ENCODE assay signal across 8 cellular contexts in the genomic region with DNA sequence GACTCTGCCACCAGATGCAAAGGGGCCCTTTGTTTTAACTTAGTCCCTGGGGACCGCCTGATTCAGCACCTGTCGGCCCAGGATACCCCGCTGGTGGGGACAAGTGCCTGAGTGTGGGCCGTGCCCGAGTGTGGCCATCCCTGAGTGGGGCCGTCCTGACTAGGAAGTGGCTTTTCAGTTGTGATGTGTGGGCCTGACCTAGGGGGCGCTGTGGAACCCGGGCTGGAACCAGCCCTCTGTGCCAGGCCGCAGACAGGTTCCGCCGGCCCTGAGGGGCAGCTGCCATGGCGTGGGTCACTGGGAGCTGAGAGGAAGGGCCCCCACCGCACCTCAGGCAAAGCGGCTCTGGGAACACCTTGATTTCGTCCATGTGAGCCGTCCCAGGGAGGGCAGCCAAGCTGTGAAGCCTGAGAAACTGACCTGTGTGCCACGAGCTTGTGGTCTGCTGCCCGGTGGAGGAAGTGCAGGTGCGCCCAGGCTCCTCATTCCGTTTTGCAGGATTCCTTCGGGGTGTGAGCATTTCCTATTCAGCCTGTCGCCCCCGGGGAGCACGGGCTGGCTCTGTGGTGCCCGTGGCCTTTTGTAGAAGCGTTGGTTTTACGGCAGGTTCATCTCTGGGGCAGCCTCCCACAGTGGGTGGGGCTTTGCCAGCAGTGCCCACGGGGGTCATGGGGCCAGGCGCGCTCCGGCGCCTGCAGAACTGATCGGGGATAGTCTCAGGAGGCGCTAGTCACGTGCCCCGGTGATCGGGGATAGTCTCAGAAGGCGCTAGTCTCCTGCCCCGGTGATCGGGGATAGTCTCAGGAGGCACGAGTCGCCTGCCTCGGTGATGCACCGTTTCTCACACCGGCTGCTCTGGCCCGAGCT. TPM values are rescaled to one million over a fixed set of nuclear protein-coding genes. Genes with fewer than 3 reads are reported as not detected.
A peak's percentile ranks its signal among the peaks of the same experiment; 100 is the strongest.
DNase-seq lines count a peak whose midpoint lies in the region; ATAC-seq and TF ChIP-seq lines count a peak whose summit lies in the region.

No MANE protein-coding gene starts in this region.

- POLR2A ChIA-PET in GM10248 (lab: Yijun Ruan, JAX): interaction anchor here (0.5 to 1.0 kb wide), 2 partner anchors 11 to 296 kb away, joined by 3 to 4 read pairs; no protein-coding TSS in a partner anchor
- POLR2A ChIA-PET in activated B cell treated with CpG ODN at 0.5 μM for 24 hours (lab: Charles Lee): interaction anchor here (0.6 to 1.0 kb wide), 5 partner anchors 10 to 1005 kb away, joined by 3 to 5 read pairs (median 3); partner anchors contain the start of gene CPNE7

- intact Hi-C loops in activated B cell treated with CpG ODN at 0.5 μM for 24 hours (cut with micrococcal nuclease): loop anchor here (10.0 kb wide), 1 partner anchor 621 kb away; no protein-coding TSS in a partner anchor

- H3K27ac Mint-ChIP-seq in activated B cell treated with CpG ODN at 0.5 μM for 24 hours: no peak overlapping the region
- H3K27ac Mint-ChIP-seq in mesothelial cell of epicardium: peak overlapping the region; percentile 59

- peak overlapping the region; percentile 51 to 60 for H3K9ac ChIP-seq in duodenal mucosa (ENCODE audit: low read depth in 1 of 2, low read length in 2 of 2)
- H3K9ac ChIP-seq in subcutaneous abdominal adipose tissue (ENCODE audit: low read length in 5 of 5): peak overlapping the region in 2 of 5 donors; percentile 53 to 69

- H3K4me1 ChIP-seq in duodenal mucosa (ENCODE audit: control insufficient read depth in 1 of 2, insufficient read depth in 2 of 2, low read length in 2 of 2): peaks cover 45 to 50% of the 10 kb centered on the region in 2 donors
- peaks cover 10 to 52% (median 38%) of the 10 kb centered on the region in 5 donors for H3K4me1 ChIP-seq in subcutaneous abdominal adipose tissue (ENCODE audit: control insufficient read depth in 5 of 5, insufficient read depth in 5 of 5, low read length in 5 of 5)

- H3K36me3 ChIP-seq in duodenal mucosa (ENCODE audit: control insufficient read depth in 1 of 2, insufficient read depth in 2 of 2, low read length in 2 of 2) (peaks cover 29 to 35% of the 10 kb centered on the region in 2 donors), subcutaneous abdominal adipose tissue (ENCODE audit: control insufficient read depth in 5 of 5, insufficient read depth in 5 of 5, low read length in 5 of 5) (peaks cover 0 to 38% (median 34%) of the 10 kb centered on the region in 5 donors)

- peak overlapping the region; percentile 57 for H3K4me3 Mint-ChIP-seq in activated B cell treated with CpG ODN at 0.5 μM for 24 hours
- H3K4me3 Mint-ChIP-seq in mesothelial cell of epicardium: peak overlapping the region; percentile 54

- peak; percentile 66 for TF ChIP-seq CTCF in GM10248 (IDR thresholded peaks at IDR 0.05; ENCODE audit: control extremely low read depth, extremely low read depth, low read depth, missing control alignments)
- no peak for TF ChIP-seq CTCF in activated B cell treated with CpG ODN at 0.5 μM for 24 hours (IDR thresholded peaks at IDR 0.05)
- TF ChIP-seq CTCF in mesothelial cell of epicardium (IDR thresholded peaks at IDR 0.05; ENCODE audit: unreplicated experiment): peak; percentile 40

- H3K4me1 Mint-ChIP-seq in activated B cell treated with CpG ODN at 0.5 μM for 24 hours: peaks cover 51% of the 10 kb centered on the region
- peaks cover 37% of the 10 kb centered on the region for H3K4me1 Mint-ChIP-seq in mesothelial cell of epicardium

- H3K9me3 Mint-ChIP-seq in activated B cell treated with CpG ODN at 0.5 μM for 24 hours: no peaks in the 10 kb centered on the region
- H3K9me3 Mint-ChIP-seq in mesothelial cell of epicardium: no peaks in the 10 kb centered on the region

- no peaks in the 10 kb centered on the region for H3K9me3 ChIP-seq in duodenal mucosa (ENCODE audit: control insufficient read depth in 1 of 2, low read length in 2 of 2)
- no peaks in the 10 kb centered on the region for H3K9me3 ChIP-seq in subcutaneous abdominal adipose tissue (ENCODE audit: control insufficient read depth in 5 of 5, low read length in 5 of 5)

- H3K27ac ChIP-seq in duodenal mucosa (ENCODE audit: low read depth, low read length) (no peak overlapping the region), subcutaneous abdominal adipose tissue (ENCODE audit: low read depth, low read length) (no peak overlapping the region)

- ATAC-seq in activated B cell treated with CpG ODN at 0.5 μM for 24 hours (ENCODE audit: low read depth): peak; percentile 59
- no peak for ATAC-seq in HG03354 (IDR thresholded peaks at IDR 0.05; ENCODE audit: poor library complexity, severe bottlenecking, unreplicated experiment)
- no peak for ATAC-seq in HG03159 (IDR thresholded peaks at IDR 0.05; ENCODE audit: unreplicated experiment)

- DNase-seq in GM10248 (ENCODE audit: extremely low spot score) (peak; percentile 53), MV-4-11 (lab: John Stamatoyannopoulos, UW) (peak; percentile 64), activated B cell treated with CpG ODN at 0.5 μM for 24 hours (peak; percentile 44), mesothelial cell of epicardium (ENCODE audit: low spot score in 2 of 2, unreplicated experiment in 2 of 2) (peak in 1 of 2 experiments; percentile 60)

- H3K4me3 ChIP-seq in duodenal mucosa (ENCODE audit: low read depth in 1 of 2, low read length in 2 of 2): peak overlapping the region; percentile 45 to 50
- H3K4me3 ChIP-seq in subcutaneous abdominal adipose tissue (ENCODE audit: low read depth in 1 of 5, low read length in 5 of 5): peak overlapping the region; percentile 1 to 45 (median 29)

- peaks cover 13 to 16% of the 10 kb centered on the region in 2 donors for H3K27me3 ChIP-seq in duodenal mucosa (ENCODE audit: control insufficient read depth in 1 of 2, insufficient read depth in 2 of 2, low read length in 2 of 2)
- peaks cover 9 to 16% (median 15%) of the 10 kb centered on the region in 5 donors for H3K27me3 ChIP-seq in subcutaneous abdominal adipose tissue (ENCODE audit: control insufficient read depth in 5 of 5, insufficient read depth in 4 of 5, low read length in 5 of 5)

- H3K36me3 Mint-ChIP-seq in activated B cell treated with CpG ODN at 0.5 μM for 24 hours (ENCODE audit: low read depth): peaks cover 38% of the 10 kb centered on the region
- peaks cover 17% of the 10 kb centered on the region for H3K36me3 Mint-ChIP-seq in mesothelial cell of epicardium

- peaks cover 2% of the 10 kb centered on the region for H3K27me3 Mint-ChIP-seq in activated B cell treated with CpG ODN at 0.5 μM for 24 hours
- H3K27me3 Mint-ChIP-seq in mesothelial cell of epicardium (ENCODE audit: low read depth): peaks cover 9% of the 10 kb centered on the region

- CTCF ChIA-PET in GM10248 (lab: Yijun Ruan, JAX): interaction anchor here (0.8 to 2.8 kb wide), 8 partner anchors 8 to 236 kb away, joined by 3 to 8 read pairs (median 5); partner anchors contain the start of gene CPNE7
- CTCF ChIA-PET in activated B cell treated with CpG ODN at 0.5 μM for 24 hours (lab: Charles Lee): interaction anchor here (0.7 kb wide), 1 partner anchor 10 kb away, joined by 3 read pairs; the partner anchor contains the start of gene CPNE7

RNA-seq across cellular contexts. Expression of gene RPL13, which starts 5.3 kb away (rescaled TPM):
- total RNA-seq in activated B cell treated with CpG ODN at 0.5 μM for 24 hours: 3,566 and 4,063 TPM in 2 replicates
- 2,065 to 2,192 TPM (median 2,184 TPM) in 3 replicates for total RNA-seq in mesothelial cell of epicardium

RNA-seq across cellular contexts. Expression of gene CPNE7, which starts 9.8 kb away (rescaled TPM):
- total RNA-seq in activated B cell treated with CpG ODN at 0.5 μM for 24 hours (2.0 and 2.7 TPM in 2 replicates), mesothelial cell of epicardium (1.2 to 1.7 TPM (median 1.2 TPM) in 3 replicates)

RNA-seq across cellular contexts. Expression of gene DPEP1, which starts 47.7 kb away (rescaled TPM):
- total RNA-seq in activated B cell treated with CpG ODN at 0.5 μM for 24 hours: not detected in 2 replicates
- total RNA-seq in mesothelial cell of epicardium: 0.36 to 0.47 TPM (median 0.38 TPM) in 3 replicates

RNA-seq across cellular contexts. Expression of gene SPG7, which starts 57.5 kb away (rescaled TPM):
- total RNA-seq in activated B cell treated with CpG ODN at 0.5 μM for 24 hours (84.7 and 102 TPM in 2 replicates), mesothelial cell of epicardium (186 to 199 TPM (median 187 TPM) in 3 replicates)
